In genomic region chr14:24141030-24141880, GRCh38 we compare ENCODE assay signal across 8 cellular contexts. TPM values are rescaled to one million over a fixed set of nuclear protein-coding genes. Genes with fewer than 3 reads are reported as not detected.
A peak's percentile ranks its signal among the peaks of the same experiment; 100 is the strongest.
DNase-seq lines count a peak whose midpoint lies in the region; ATAC-seq, FAIRE-seq and TF ChIP-seq lines count a peak whose summit lies in the region.

TSS of gene EMC9 (minus strand) at chr14:24141591. CDS start at chr14:24141304, 287 bp downstream.

- peaks cover 39 to 68% of the 10 kb centered on the region in 2 donors for H3K4me1 ChIP-seq in adrenal gland (replicated peaks in 1 of 2)
- peaks cover 3 to 91% (median 44%) of the 10 kb centered on the region in 12 donors for H3K4me1 ChIP-seq in heart left ventricle
- H3K4me1 ChIP-seq in upper lobe of left lung, result peaks cover 36 to 58% (median 49%) of the 10 kb centered on the region in 4 donors

- 0 to 1% (median 0%) methylated on average over 12 to 68 of the region's 68 CpGs for WGBS in adrenal gland, 4 donors
- whole genome bisulfite sequencing in heart left ventricle, 4 donors, result 0% methylated on average over 23 to 68 of the region's 68 CpGs
- 0% methylated on average over 56 of the region's 68 CpGs; no CpG with 5 or more reads in 1 of the 2 donors for WGBS in upper lobe of left lung, 2 donors

- no peaks in the 10 kb centered on the region for H3K9me3 ChIP-seq in adrenal gland (replicated peaks in 1 of 3)
- H3K9me3 ChIP-seq in heart left ventricle, result no peaks in the 10 kb centered on the region
- H3K9me3 ChIP-seq in upper lobe of left lung, result no peaks in the 10 kb centered on the region

- no peak for TF ChIP-seq EP300 in upper lobe of left lung (IDR thresholded peaks at IDR 0.05)

- TF ChIP-seq CTCF in adrenal gland (IDR thresholded peaks at IDR 0.05) (peak; percentile 39 to 78 (median 69)), heart left ventricle (IDR thresholded peaks at IDR 0.05) (peak; percentile 26 to 75 (median 57)), upper lobe of left lung (IDR thresholded peaks at IDR 0.05) (peak in 5 of 6 experiments; percentile 74 to 90 (median 86))

- H3K27ac ChIP-seq in adrenal gland (peak within 1 kb of the TSS; percentile 78 to 95 (median 81)), heart left ventricle (peak within 1 kb of the TSS; percentile 59 to 96 (median 90)), upper lobe of left lung (peak within 1 kb of the TSS; percentile 85 to 95 (median 90))

- ATAC-seq in HG02852 (IDR thresholded peaks at IDR 0.05; ENCODE audit: unreplicated experiment) (peak; percentile 85), heart left ventricle (peak; percentile 90 to 96 (median 94)), upper lobe of left lung (ENCODE audit: low FRiP score in 2 of 2) (peak; percentile 97 to 98)

- peaks cover 0 to 48% of the 10 kb centered on the region in 2 donors for H3K36me3 ChIP-seq in adrenal gland (replicated peaks in 1 of 2)
- H3K36me3 ChIP-seq in heart left ventricle, result peaks cover 0 to 57% (median 37%) of the 10 kb centered on the region in 9 donors
- peaks cover 4 to 32% (median 28%) of the 10 kb centered on the region in 4 donors for H3K36me3 ChIP-seq in upper lobe of left lung

- peak; percentile 95 for FAIRE-seq in GM12892 (lab: Jason Lieb, UNC)

- peak; percentile 90 for TF ChIP-seq POLR2A in GM12892 (IDR thresholded peaks at IDR 0.05; ENCODE audit: low read depth, low read length)
- peak; percentile 71 to 94 for TF ChIP-seq POLR2A in adrenal gland (IDR thresholded peaks at IDR 0.05)
- TF ChIP-seq POLR2A in heart left ventricle (IDR thresholded peaks at IDR 0.05), result peak in 1 of 2 donors; percentile 94
- peak in 3 of 4 donors; percentile 18 to 89 (median 61) for TF ChIP-seq POLR2A in upper lobe of left lung (IDR thresholded peaks at IDR 0.05)

- DNase-seq in GM12892 (ENCODE audit: insufficient read length) (peak; percentile 96), NCI-H146 (lab: John Stamatoyannopoulos, UW) (peak; percentile 100), T-helper 1 cell (peak; percentile 98 to 100 (median 99)), adrenal gland (peak; percentile 100), heart left ventricle (peak; percentile 100), pons (ENCODE audit: low spot score) (peak; percentile 99), upper lobe of left lung (peak; percentile 97 to 100)

- H3K4me3 ChIP-seq in adrenal gland, result peak within 1 kb of the TSS; percentile 20 to 89 (median 64)
- peak within 1 kb of the TSS; percentile 64 to 95 (median 72) for H3K4me3 ChIP-seq in heart left ventricle
- peak within 1 kb of the TSS; percentile 62 to 90 (median 78) for H3K4me3 ChIP-seq in upper lobe of left lung

- H3K27me3 ChIP-seq in adrenal gland (no peaks in the 10 kb centered on the region), heart left ventricle (no peaks in the 10 kb centered on the region), upper lobe of left lung (no peaks in the 10 kb centered on the region)

- intact Hi-C loops in adrenal gland (cut with DNase I) (no loop called here), heart left ventricle (cut with DNase I) (loop anchor here in 4 of 10 donors (2.0 to 5.0 kb wide), 3 partner anchors 26 to 91 kb away; partner anchors contain the start of genes DCAF11 (in 2 of the 4), NRL (in 2 of the 4), GMPR2 (in 1 of the 4) and NEDD8 (in 1 of the 4))

RNA-seq across cellular contexts. Expression of gene EMC9, which starts in this region (rescaled TPM):
- 21.2 TPM for polyA plus RNA-seq in GM12892 (2012; ENCODE audit: missing spikeins)
- total RNA-seq in adrenal gland, result 10 to 100 TPM; 22.5 to 65.7 (median 43.9) TPM
- polyA plus RNA-seq in adrenal gland, result 100 to 1,000 TPM in 2 of 3 donors, 10 to 100 TPM in 1; 21.6 to 149 (median 127) TPM
- 10 to 100 TPM in 8 of 9 donors, 1 to 10 TPM in 1; 9.6 to 18.7 (median 13.8) TPM for total RNA-seq in heart left ventricle
- polyA plus RNA-seq in heart left ventricle, result 10 to 100 TPM; 20.1 to 30.6 TPM
- 10 to 100 TPM in 5 of 6 donors, 1 to 10 TPM in 1; 8.6 to 13.8 (median 12.0) TPM for total RNA-seq in upper lobe of left lung

Comparison
In these comparisons a context has a peak if more than half of its experiments do, and no peak if none do; other contexts are left out.
1. Peak in every context shown above with its lines: DNase-seq, ATAC-seq, H3K4me3 ChIP-seq and H3K27ac ChIP-seq.